In the genomic region with DNA sequence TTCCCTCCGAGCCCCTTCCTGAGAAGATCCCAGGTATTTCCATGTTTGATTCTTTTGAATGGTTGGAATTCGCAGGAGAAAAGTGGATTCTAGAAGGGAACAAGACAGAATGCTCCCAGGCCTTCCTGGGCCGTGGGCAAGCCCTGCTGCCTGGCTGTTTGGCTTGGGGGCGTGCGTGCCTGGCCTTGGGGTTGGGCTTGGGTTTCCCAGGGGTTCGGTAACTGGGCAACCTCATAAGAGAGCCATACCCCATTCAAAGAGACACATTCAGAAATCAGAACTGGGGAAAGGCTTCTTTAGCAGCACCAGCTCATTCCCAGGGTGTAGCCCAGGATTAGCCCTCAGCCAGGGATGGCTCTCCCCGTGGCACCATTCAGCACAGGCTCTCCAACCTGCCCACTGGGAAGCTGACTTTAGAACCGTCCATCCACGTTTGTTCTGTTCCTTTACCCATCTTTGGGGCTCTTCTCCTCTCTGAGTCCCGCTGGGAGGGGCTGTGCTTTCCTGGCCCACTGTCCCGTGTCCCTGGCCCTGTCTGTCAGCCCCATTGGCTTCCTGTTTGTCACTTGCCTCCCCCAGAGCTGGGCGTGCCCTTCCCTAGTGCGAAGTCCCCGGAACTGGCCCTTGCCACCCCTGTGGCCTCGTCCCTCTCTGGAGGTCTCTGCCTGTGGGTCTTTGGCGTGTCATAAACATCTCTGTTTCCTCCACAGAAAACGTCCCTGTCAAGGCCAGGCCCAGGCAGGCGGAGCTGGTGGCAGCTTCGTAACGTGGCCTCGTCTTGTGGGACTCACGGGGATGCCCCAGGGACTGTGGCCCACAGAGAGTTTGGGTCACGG, we compare ENCODE assay signal across 15 cellular contexts. TPM values are rescaled to one million over a fixed set of nuclear protein-coding genes. Genes with fewer than 3 reads are reported as not detected.
DNase-seq lines count a peak whose midpoint lies in the region; ATAC-seq and TF ChIP-seq lines count a peak whose summit lies in the region.
"Had no signal": no experiment of that assay in that cellular context is flagged by ENCODE, and none has a peak within 500 bp of the region (broad histone marks: within the 10 kb centered on the region; RNA-seq: fewer than 3 reads in every experiment).

No MANE protein-coding gene starts in this region.

- H3K4me1 Mint-ChIP-seq in CD14-positive monocyte (peaks cover 18% of the 10 kb centered on the region), natural killer cell (peaks cover 5 to 17% of the 10 kb centered on the region in 2 donors)

- TF ChIP-seq CTCF in CD14-positive monocyte (IDR thresholded peaks at IDR 0.05) (no peak), GM10266 (IDR thresholded peaks at IDR 0.05; ENCODE audit: control insufficient read depth, insufficient read depth, low read depth, missing control alignments) (no peak), natural killer cell (IDR thresholded peaks at IDR 0.05) (no peak)

- peaks cover 51 to 63% of the 10 kb centered on the region in 2 donors for H3K36me3 Mint-ChIP-seq in CD14-positive monocyte
- no peaks in the 10 kb centered on the region for H3K36me3 Mint-ChIP-seq in natural killer cell

- H3K27ac Mint-ChIP-seq in CD14-positive monocyte: peak overlapping the region in 2 of 7 donors; percentile 20 to 54
- peak overlapping the region; percentile 81 to 82 for H3K27ac Mint-ChIP-seq in natural killer cell

- peaks cover 0 to 10% (median 0%) of the 10 kb centered on the region in 7 donors for H3K9me3 Mint-ChIP-seq in CD14-positive monocyte
- no peaks in the 10 kb centered on the region for H3K9me3 Mint-ChIP-seq in natural killer cell

- DNase-seq in CD14-positive monocyte (ENCODE audit: low spot score) (peak; percentile 44), GM10266 (ENCODE audit: extremely low spot score) (peak; percentile 31), ecto neural progenitor cell (ENCODE audit: low spot score) (peak; percentile 43), natural killer cell (no peak)
- no peak for DNase-seq in activated T-cell treated with anti-CD3 and anti-CD28 coated beads, Interleukin-2, amount 50 U/mL, for 48 hours
- no peak for DNase-seq in activated CD4-positive, alpha-beta T cell treated with anti-CD3 and anti-CD28 coated beads, Interleukin-2, amount 50 U/mL, for 48 hours
- DNase-seq: DMS53, GOT3, KG1, NCI-H1436, NCI-H2029 treated with DMSO at 0.1 percent for 48 hours, NCI-H2171 treated with DMSO at 0.1 percent for 48 hours, NCI-H446 treated with DMSO at 0.1 percent for 48 hours, NCI-H748 treated with DMSO at 0.1 percent for 48 hours had no signal

- ATAC-seq in natural killer cell (peak; percentile 15 to 48 (median 27)), GM18498 (IDR thresholded peaks at IDR 0.05; ENCODE audit: unreplicated experiment) (no peak)

- intact Hi-C loops in CD14-positive monocyte (cut with micrococcal nuclease): no loop called here
- intact Hi-C loops in natural killer cell (cut with micrococcal nuclease): no loop called here

- no peak overlapping the region for H3K4me3 Mint-ChIP-seq in CD14-positive monocyte
- peak overlapping the region; percentile 74 for H3K4me3 Mint-ChIP-seq in natural killer cell

- H3K27me3 Mint-ChIP-seq in CD14-positive monocyte (ENCODE audit: low read depth in 3 of 3) (peaks cover 21 to 26% (median 24%) of the 10 kb centered on the region in 3 donors), natural killer cell (ENCODE audit: low read depth in 2 of 2) (peaks cover 0 to under 1% of the 10 kb centered on the region in 2 donors)

RNA-seq across cellular contexts. Expression of gene CHMP6, which starts 7.0 kb away (rescaled TPM):
- polyA plus RNA-seq in CD14-positive monocyte: 10 to 100 TPM; 44.1 to 44.8 TPM
- total RNA-seq in natural killer cell: 10 to 100 TPM; 26.8 to 33.3 (median 33.0) TPM

RNA-seq across cellular contexts. Expression of gene BAIAP2, which starts 36.3 kb away (rescaled TPM):
- 10 to 100 TPM in 1 of 2 donors, 1 to 10 TPM in 1; 8.6 to 11.2 TPM for polyA plus RNA-seq in CD14-positive monocyte
- 10 to 100 TPM in 2 of 3 donors, 1 to 10 TPM in 1; 6.7 to 12.3 (median 10.4) TPM for total RNA-seq in natural killer cell

Comparison
In these comparisons a context has a peak if more than half of its experiments do, and no peak if none do; other contexts are left out.
1. DNase-seq: peak in CD14-positive monocyte (single experiment), GM10266 (single experiment) and ecto neural progenitor cell (single experiment); none in natural killer cell (single experiment), activated T-cell treated with anti-CD3 and anti-CD28 coated beads, Interleukin-2, amount 50 U/mL, for 48 hours (0 of 2) and activated CD4-positive, alpha-beta T cell treated with anti-CD3 and anti-CD28 coated beads, Interleukin-2, amount 50 U/mL, for 48 hours (0 of 2).